15 cellular contexts compared by ENCODE assay signal in the genomic region with DNA sequence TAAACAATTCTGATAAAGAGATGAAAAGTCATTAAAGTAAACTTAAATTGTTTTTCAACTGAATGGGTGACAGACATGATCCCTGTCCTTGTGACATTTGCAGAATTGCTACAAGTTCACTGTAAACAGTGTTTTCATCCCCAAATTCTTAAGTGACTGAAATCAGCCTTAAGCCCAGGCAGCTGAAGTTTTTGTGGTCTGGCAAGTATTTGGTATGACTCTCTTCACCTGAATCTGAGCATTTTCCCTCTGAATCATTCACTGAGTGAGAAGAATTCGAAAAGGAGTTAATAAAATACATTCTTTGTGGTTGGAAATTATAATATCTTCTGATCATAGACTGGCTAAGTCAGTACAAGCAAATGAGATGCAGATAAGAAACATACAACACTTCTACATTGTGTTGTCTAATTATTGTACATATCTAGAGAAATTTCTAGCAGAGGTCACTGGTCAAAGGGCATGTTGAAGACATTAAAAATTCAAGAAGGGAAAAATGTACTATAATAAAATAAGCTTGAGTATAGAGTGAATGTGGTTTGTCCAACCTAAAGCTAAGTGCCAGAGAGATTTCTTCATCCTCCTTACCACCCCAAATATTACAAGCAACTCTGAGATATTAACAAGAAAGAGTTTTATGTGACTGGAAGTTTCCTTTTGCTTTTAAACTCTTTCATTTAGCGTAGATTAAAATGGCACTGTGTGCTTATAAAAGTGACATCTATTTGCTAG.
DNase-seq lines count a peak whose midpoint lies in the region; FAIRE-seq and TF ChIP-seq lines count a peak whose summit lies in the region.
"Had no signal": no experiment of that assay in that cellular context is flagged by ENCODE, and none has a peak within 500 bp of the region (broad histone marks: within the 10 kb centered on the region; RNA-seq: fewer than 3 reads in every experiment).

No MANE protein-coding gene starts in this region.

- H3K36me3 ChIP-seq in hepatocyte (replicated peaks; ENCODE audit: insufficient read depth, low read depth) = no peaks in the 10 kb centered on the region
- H3K36me3 ChIP-seq in colonic mucosa = no peaks in the 10 kb centered on the region
- H3K36me3 ChIP-seq in small intestine (ENCODE audit: control insufficient read depth in 2 of 2, insufficient read depth in 2 of 2, low read length in 2 of 2) = no peaks in the 10 kb centered on the region
- H3K36me3 ChIP-seq in tibial artery = no peaks in the 10 kb centered on the region

- WGBS in hepatocyte (ENCODE audit: low lambda C conversion rate, missing lambda C conversion rate) = 57% methylated on average over 2 of the region's 2 CpGs
- WGBS in small intestine, 3 donors = 46 to 65% (median 48%) methylated on average over 2 of the region's 2 CpGs

- H3K79me2 ChIP-seq in hepatocyte = no peaks in the 10 kb centered on the region

- intact Hi-C loops in colonic mucosa (cut with DNase I) (no loop called here), tibial artery (cut with DNase I; ENCODE audit: low total_unique reads) (no loop called here)

- DNase-seq in A172 (ENCODE audit: low spot score) (peak; percentile 83), HK-2 (ENCODE audit: unreplicated experiment) (peak; percentile 29), amniotic stem cell (lab: John Stamatoyannopoulos, UW) (peak; percentile 17), hepatocyte (ENCODE audit: low spot score) (no peak), colonic mucosa (no peak), small intestine (no peak), amygdala (lab: John Stamatoyannopoulos, UW) (no peak), tibial artery (no peak)
- DNase-seq: activated naive CD8-positive, alpha-beta T cell treated with anti-CD3 and anti-CD28 coated beads, Interleukin-2, amount 10 ng/mL, durations not matched to agents 7 days and 5 days; effector memory CD4-positive, alpha-beta T cell; immature natural killer cell; NCI-H2029; stimulated activated naive CD4-positive, alpha-beta T cell; T-helper 2 cell had no signal

- H3K27me3 ChIP-seq in hepatocyte (no peaks in the 10 kb centered on the region), colonic mucosa (no peaks in the 10 kb centered on the region), small intestine (ENCODE audit: control insufficient read depth in 2 of 2, insufficient read depth in 2 of 2, low read length in 2 of 2) (no peaks in the 10 kb centered on the region), tibial artery (no peaks in the 10 kb centered on the region)

- FAIRE-seq in small intestine (lab: Jason Lieb, UNC) = no peak
- FAIRE-seq: A204.1 had no signal

- H4K20me1 ChIP-seq in hepatocyte (ENCODE audit: insufficient read depth, poor library complexity, severe bottlenecking) = no peaks in the 10 kb centered on the region

- peak overlapping the region; percentile 13 for H3K27ac ChIP-seq in hepatocyte
- H3K27ac ChIP-seq in colonic mucosa = no peak overlapping the region
- no peak overlapping the region for H3K27ac ChIP-seq in small intestine (ENCODE audit: low read depth in 1 of 2, low read length in 1 of 2)
- H3K27ac ChIP-seq in tibial artery = no peak overlapping the region

- no peak overlapping the region for H3K9ac ChIP-seq in colonic mucosa (ENCODE audit: low read depth in 2 of 2, low read length in 2 of 2)

- no peak overlapping the region for H3K4me3 ChIP-seq in hepatocyte
- H3K4me3 ChIP-seq in colonic mucosa = no peak overlapping the region
- H3K4me3 ChIP-seq in small intestine (ENCODE audit: low read depth in 1 of 2, low read length in 2 of 2) = no peak overlapping the region
- no peak overlapping the region for H3K4me3 ChIP-seq in tibial artery

- no peak overlapping the region for H3K4me2 ChIP-seq in hepatocyte

- H3K9me3 ChIP-seq in hepatocyte (ENCODE audit: low read depth) (no peaks in the 10 kb centered on the region), colonic mucosa (no peaks in the 10 kb centered on the region), small intestine (ENCODE audit: control insufficient read depth, low read depth) (no peaks in the 10 kb centered on the region), tibial artery (no peaks in the 10 kb centered on the region)

- no peak overlapping the region for H2AFZ ChIP-seq in hepatocyte

- no peaks in the 10 kb centered on the region for H3K9me2 ChIP-seq in hepatocyte (replicated peaks; ENCODE audit: insufficient read depth)

- TF ChIP-seq CTCF in hepatocyte (IDR thresholded peaks at IDR 0.05; ENCODE audit: poor library complexity) (no peak), colonic mucosa (IDR thresholded peaks at IDR 0.05) (no peak), tibial artery (IDR thresholded peaks at IDR 0.05) (no peak)

- H3K4me1 ChIP-seq in hepatocyte (ENCODE audit: insufficient read depth) (peaks cover 8% of the 10 kb centered on the region), colonic mucosa (no peaks in the 10 kb centered on the region), small intestine (ENCODE audit: control insufficient read depth in 2 of 2, insufficient read depth in 1 of 2, low read depth in 1 of 2, low read length in 1 of 2) (no peaks in the 10 kb centered on the region), tibial artery (peaks cover 0 to 18% (median 6%) of the 10 kb centered on the region in 4 donors)

Comparison
In these comparisons a context has a peak if more than half of its experiments do, and no peak if none do; other contexts are left out.
1. DNase-seq: peak in A172 (single experiment), HK-2 (single experiment) and amniotic stem cell (single experiment); none in hepatocyte (single experiment), colonic mucosa (single experiment), small intestine (single experiment), amygdala (0 of 56) and tibial artery (0 of 2).